8 cellular contexts compared by ENCODE assay signal in genomic region chr17:42016411-42016831, GRCh38. TPM values are rescaled to one million over a fixed set of nuclear protein-coding genes. Genes with fewer than 3 reads are reported as not detected.
DNase-seq lines count a peak whose midpoint lies in the region; ATAC-seq and TF ChIP-seq lines count a peak whose summit lies in the region.

No MANE protein-coding gene starts in this region.

- peak overlapping the region; percentile 44 for H2AK5ac ChIP-seq in trophoblast cell (ENCODE audit: low read length)

- H3K4ac ChIP-seq in trophoblast cell (ENCODE audit: low read depth, low read length) = peak overlapping the region; percentile 85

- peaks cover 4% of the 10 kb centered on the region for H3K9me3 Mint-ChIP-seq in activated CD4-positive, alpha-beta T cell treated with anti-CD3 and anti-CD28 coated beads, Interleukin-2, amount 10 ng/mL, durations not matched to agents 24 days and 14 days

- DNase-seq in stimulated activated CD4-positive, alpha-beta T cell treated with anti-CD3 and anti-CD28 coated beads, Interleukin-15, amount 100 ng/mL, for 24 hours = peak; percentile 23
- no peak for DNase-seq in stimulated activated CD4-positive, alpha-beta T cell treated with anti-CD3 and anti-CD28 coated beads, Interleukin-12 subunit alpha, Interleukin-12 subunit beta, amount 100 ng/mL, for 4 hours
- DNase-seq in activated CD4-positive, alpha-beta T cell treated with anti-CD3 and anti-CD28 coated beads, Interleukin-2, amount 10 ng/mL, durations not matched to agents 24 days and 14 days = peak; percentile 75
- peak; percentile 26 for DNase-seq in fibroblast of pulmonary artery (ENCODE audit: low read depth)
- DNase-seq in trophoblast cell = no peak
- no peak for DNase-seq in middle frontal gyrus (ENCODE audit: extremely low spot score, low spot score)
- DNase-seq in midbrain (lab: John Stamatoyannopoulos, UW) = no peak

- H2BK120ac ChIP-seq in trophoblast cell (ENCODE audit: insufficient read depth, low read length, poor library complexity) = peak overlapping the region; percentile 82

- H3K27me3 Mint-ChIP-seq in activated CD4-positive, alpha-beta T cell treated with anti-CD3 and anti-CD28 coated beads, Interleukin-2, amount 10 ng/mL, durations not matched to agents 24 days and 14 days = no peaks in the 10 kb centered on the region

- intact Hi-C loops in activated CD4-positive, alpha-beta T cell treated with anti-CD3 and anti-CD28 coated beads, Interleukin-2, amount 10 ng/mL, durations not matched to agents 24 days and 14 days (cut with micrococcal nuclease) = loop anchor here (2.0 to 5.0 kb wide), 3 partner anchors 96 to 138 kb away; partner anchors contain the start of genes ACLY, DHX58 and RAB5C

- H3K23ac ChIP-seq in trophoblast cell (ENCODE audit: low read length) = no peak overlapping the region

- peaks cover 18% of the 10 kb centered on the region for H3K79me1 ChIP-seq in trophoblast cell (ENCODE audit: low read length)

- no peak for TF ChIP-seq CTCF in fibroblast of pulmonary artery (IDR thresholded peaks at IDR 0.05; ENCODE audit: low read length, missing control alignments)

- peaks cover 1% of the 10 kb centered on the region in 2 experiments for H3K36me3 ChIP-seq in trophoblast cell (ENCODE audit: control insufficient read depth in 1 of 2, insufficient read depth in 2 of 2, low read length in 2 of 2)

- WGBS in trophoblast cell (ENCODE audit: extremely low coverage, insufficient coverage, insufficient read length) = no CpG with 5 or more reads among the region's 12 CpGs

- peak overlapping the region; percentile 30 for H3K9ac ChIP-seq in trophoblast cell (ENCODE audit: low read length)

- H4K12ac ChIP-seq in trophoblast cell (ENCODE audit: low read depth, low read length) = peak overlapping the region; percentile 45

- H3K4me2 ChIP-seq in trophoblast cell (ENCODE audit: low read length) = peak overlapping the region; percentile 76

- H3K14ac ChIP-seq in trophoblast cell (ENCODE audit: low read length) = peak overlapping the region; percentile 53

- peak overlapping the region; percentile 96 for H3K27ac Mint-ChIP-seq in activated CD4-positive, alpha-beta T cell treated with anti-CD3 and anti-CD28 coated beads, Interleukin-2, amount 10 ng/mL, durations not matched to agents 24 days and 14 days

- H2AFZ ChIP-seq in trophoblast cell (ENCODE audit: insufficient read depth, low read length, poor library complexity) = no peak overlapping the region

- peaks cover 17% of the 10 kb centered on the region for H3K79me2 ChIP-seq in trophoblast cell (ENCODE audit: control insufficient read depth, insufficient read depth, low read length, poor library complexity)

- H3K27me3 ChIP-seq in trophoblast cell (ENCODE audit: insufficient read depth, low read length) = no peaks in the 10 kb centered on the region

- H4K91ac ChIP-seq in trophoblast cell (ENCODE audit: low read depth, low read length) = peak overlapping the region; percentile 91

- peaks cover 2 to 15% of the 10 kb centered on the region in 2 experiments for H3K4me1 ChIP-seq in trophoblast cell (ENCODE audit: control insufficient read depth in 1 of 2, insufficient read depth in 2 of 2, low read length in 2 of 2)

- ATAC-seq in GM21786 (IDR thresholded peaks at IDR 0.05; ENCODE audit: unreplicated experiment) = no peak

- peak overlapping the region; percentile 72 for H3K27ac ChIP-seq in trophoblast cell (ENCODE audit: low read depth, low read length)

- no peaks in the 10 kb centered on the region for H3K9me3 ChIP-seq in trophoblast cell (ENCODE audit: insufficient read depth, low read depth, low read length)

- peaks cover 19% of the 10 kb centered on the region for H3K36me3 Mint-ChIP-seq in activated CD4-positive, alpha-beta T cell treated with anti-CD3 and anti-CD28 coated beads, Interleukin-2, amount 10 ng/mL, durations not matched to agents 24 days and 14 days (ENCODE audit: low read depth)

- H3K4me3 ChIP-seq in fibroblast of pulmonary artery (replicated peaks; ENCODE audit: low read depth, low read length) (peak overlapping the region; percentile 100), trophoblast cell (ENCODE audit: low read depth, low read length) (peak overlapping the region; percentile 92)

- H2BK12ac ChIP-seq in trophoblast cell (ENCODE audit: low read length) = no peak overlapping the region

- H2BK5ac ChIP-seq in trophoblast cell (ENCODE audit: low read depth, low read length, poor library complexity) = peak overlapping the region; percentile 10

- H3K18ac ChIP-seq in trophoblast cell (ENCODE audit: low read length) = no peak overlapping the region

- H3K4me1 Mint-ChIP-seq in activated CD4-positive, alpha-beta T cell treated with anti-CD3 and anti-CD28 coated beads, Interleukin-2, amount 10 ng/mL, durations not matched to agents 24 days and 14 days = peaks cover 54% of the 10 kb centered on the region

- H4K8ac ChIP-seq in trophoblast cell (ENCODE audit: low read depth, low read length) = peak overlapping the region; percentile 96

- H3K4me3 Mint-ChIP-seq in activated CD4-positive, alpha-beta T cell treated with anti-CD3 and anti-CD28 coated beads, Interleukin-2, amount 10 ng/mL, durations not matched to agents 24 days and 14 days = peak overlapping the region; percentile 99

RNA-seq across cellular contexts. Expression of gene DNAJC7, which starts 0.8 kb away (rescaled TPM):
- 121 and 128 TPM in 2 replicates for total RNA-seq in activated CD4-positive, alpha-beta T cell treated with anti-CD3 and anti-CD28 coated beads, Interleukin-2, amount 10 ng/mL, durations not matched to agents 24 days and 14 days
- 73.2 and 73.8 TPM in 2 replicates for polyA plus RNA-seq in trophoblast cell (2013)

RNA-seq across cellular contexts. Expression of gene NKIRAS2, which starts 3.5 kb away (rescaled TPM):
- 29.5 and 30.3 TPM in 2 replicates for total RNA-seq in activated CD4-positive, alpha-beta T cell treated with anti-CD3 and anti-CD28 coated beads, Interleukin-2, amount 10 ng/mL, durations not matched to agents 24 days and 14 days
- polyA plus RNA-seq in trophoblast cell (2013) = 51.0 and 51.4 TPM in 2 replicates

RNA-seq across cellular contexts. Expression of gene C17orf113, which starts 34.0 kb away (rescaled TPM):
- total RNA-seq in activated CD4-positive, alpha-beta T cell treated with anti-CD3 and anti-CD28 coated beads, Interleukin-2, amount 10 ng/mL, durations not matched to agents 24 days and 14 days = 0.05 and 0.07 TPM in 2 replicates
- 0.34 and 0.37 TPM in 2 replicates for polyA plus RNA-seq in trophoblast cell (2013)

RNA-seq across cellular contexts. Expression of gene CNP, which starts 49.8 kb away (rescaled TPM):
- 81.6 and 84.1 TPM in 2 replicates for total RNA-seq in activated CD4-positive, alpha-beta T cell treated with anti-CD3 and anti-CD28 coated beads, Interleukin-2, amount 10 ng/mL, durations not matched to agents 24 days and 14 days
- 28.0 and 28.5 TPM in 2 replicates for polyA plus RNA-seq in trophoblast cell (2013)

Comparison
In these comparisons a context has a peak if more than half of its experiments do, and no peak if none do; other contexts are left out.
1. DNase-seq: peak in stimulated activated CD4-positive, alpha-beta T cell treated with anti-CD3 and anti-CD28 coated beads, Interleukin-15, amount 100 ng/mL, for 24 hours (single experiment), activated CD4-positive, alpha-beta T cell treated with anti-CD3 and anti-CD28 coated beads, Interleukin-2, amount 10 ng/mL, durations not matched to agents 24 days and 14 days (single experiment) and fibroblast of pulmonary artery (single experiment); none in stimulated activated CD4-positive, alpha-beta T cell treated with anti-CD3 and anti-CD28 coated beads, Interleukin-12 subunit alpha, Interleukin-12 subunit beta, amount 100 ng/mL, for 4 hours (single experiment), trophoblast cell (0 of 2), middle frontal gyrus (single experiment) and midbrain (single experiment).